Comparison of ENCODE assay signal across 5 cellular contexts in genomic region chr2:27968045-27968444, GRCh38.
DNase-seq lines count a peak whose midpoint lies in the region; ATAC-seq, FAIRE-seq and TF ChIP-seq lines count a peak whose summit lies in the region.
"Not testable (repeated sequence)": the region's sequence is repeated elsewhere in the genome, so short reads cannot be mapped to it uniquely, and the experiment has no call there.

No MANE protein-coding gene starts in this region.

- not testable (repeated sequence) for TF ChIP-seq CTCF in C4-2B (conservative IDR thresholded peaks at IDR 0.05); VCaP (conservative IDR thresholded peaks at IDR 0.05); K562 (IDR thresholded peaks at IDR 0.05 in 2 of 3, conservative IDR thresholded peaks at IDR 0.05 in 1 of 3; ENCODE audit: insufficient read depth in 2 of 3, low read depth in 1 of 3, low read length in 3 of 3); endothelial cell (IDR thresholded peaks at IDR 0.05; ENCODE audit: unreplicated experiment)

- not testable (repeated sequence) for H3K9me3 ChIP-seq in K562 (replicated peaks; ENCODE audit: control insufficient read depth, insufficient read depth, low read depth, low read length)

- DNase-seq in K562 (ENCODE audit: extremely low read depth in 1 of 4, low spot score in 3 of 4); endothelial cell (ENCODE audit: low spot score); stimulated activated naive B cell treated with anti-CD40 and anti-IgM and Interleukin-4, amounts not matched to agents 10 μg/mL and 1 μg/mL and 100 μg/mL, for 72 hours: not testable (repeated sequence)

- H3K4me1 ChIP-seq in K562 (replicated peaks in 1 of 2; ENCODE audit: control insufficient read depth in 2 of 2, insufficient read depth in 2 of 2, low read length in 2 of 2), result not testable (repeated sequence)

- not testable (repeated sequence) for H3K4me1 Mint-ChIP-seq in endothelial cell (ENCODE audit: unreplicated experiment)
- H3K4me1 Mint-ChIP-seq in stimulated activated naive B cell treated with anti-CD40 and anti-IgM and Interleukin-4, amounts not matched to agents 10 μg/mL and 1 μg/mL and 100 μg/mL, for 72 hours, result peaks cover 6 to 11% of the 10 kb centered on the region in 2 donors

- not testable (repeated sequence) for ATAC-seq in K562; stimulated activated naive B cell treated with anti-CD40 and anti-IgM and Interleukin-4, amounts not matched to agents 10 μg/mL and 1 μg/mL and 100 μg/mL, for 72 hours (replicated peaks)

- TF ChIP-seq RAD21 in K562 (CRISPR knock-in tag; conservative IDR thresholded peaks at IDR 0.05 in 1 of 2, IDR thresholded peaks at IDR 0.05 in 1 of 2), result not testable (repeated sequence)

- not testable (repeated sequence) for TF ChIP-seq POLR2A in K562 (conservative IDR thresholded peaks at IDR 0.05)

- H4K20me1 ChIP-seq in K562 (replicated peaks; ENCODE audit: control insufficient read depth, insufficient read depth, low read length), result not testable (repeated sequence)

- H3K9ac ChIP-seq in K562 (ENCODE audit: insufficient read depth in 1 of 2, low read depth in 2 of 2, low read length in 2 of 2), result not testable (repeated sequence)

- 71% methylated on average over 4 of the region's 4 CpGs for WGBS in K562 (ENCODE audit: insufficient coverage, low coverage, missing lambda C conversion rate)

- TF ChIP-seq EP300 in K562 (IDR thresholded peaks at IDR 0.05; ENCODE audit: low read length), result not testable (repeated sequence)

- not testable (repeated sequence) for BruUV-seq in K562 (replicated peaks; lab: Mats Ljungman, UMichigan)

- H3K79me2 ChIP-seq in K562 (ENCODE audit: control insufficient read depth, insufficient read depth, low read length), result not testable (repeated sequence)

- H3K36me3 Mint-ChIP-seq in endothelial cell (ENCODE audit: low read depth, unreplicated experiment), result peaks cover 23% of the 10 kb centered on the region
- H3K36me3 Mint-ChIP-seq in stimulated activated naive B cell treated with anti-CD40 and anti-IgM and Interleukin-4, amounts not matched to agents 10 μg/mL and 1 μg/mL and 100 μg/mL, for 72 hours, result peaks cover 34 to 54% of the 10 kb centered on the region in 2 donors

- H3K4me3 ChIP-seq in K562, result not testable (repeated sequence)

- H3K4me2 ChIP-seq in K562 (ENCODE audit: insufficient read depth, low read length), result not testable (repeated sequence)

- H3K27me3 ChIP-seq in K562 (ENCODE audit: control insufficient read depth in 2 of 2, insufficient read depth in 2 of 2, low read length in 2 of 2), result not testable (repeated sequence)

- peak overlapping the region; percentile 22 for H3K27ac Mint-ChIP-seq in endothelial cell (ENCODE audit: unreplicated experiment)
- peak overlapping the region; percentile 14 for H3K27ac Mint-ChIP-seq in stimulated activated naive B cell treated with anti-CD40 and anti-IgM and Interleukin-4, amounts not matched to agents 10 μg/mL and 1 μg/mL and 100 μg/mL, for 72 hours

- intact Hi-C loops in K562 (cut with micrococcal nuclease), result not testable (repeated sequence)

- H3K9me1 ChIP-seq in K562 (ENCODE audit: control insufficient read depth, insufficient read depth, low read length), result not testable (repeated sequence)

- not testable (repeated sequence) for H3K9me3 Mint-ChIP-seq in endothelial cell (ENCODE audit: unreplicated experiment)
- H3K9me3 Mint-ChIP-seq in stimulated activated naive B cell treated with anti-CD40 and anti-IgM and Interleukin-4, amounts not matched to agents 10 μg/mL and 1 μg/mL and 100 μg/mL, for 72 hours, result peaks cover 17 to 23% of the 10 kb centered on the region in 2 donors

- POLR2A ChIA-PET in K562 (lab: Yijun Ruan, JAX), result not testable (repeated sequence)

- in situ Hi-C loops in K562 (cut with MboI), result not testable (repeated sequence)

- not testable (repeated sequence) for FAIRE-seq in K562 (lab: Jason Lieb, UNC)

- not testable (repeated sequence) for H3K36me3 ChIP-seq in K562 (ENCODE audit: control insufficient read depth, insufficient read depth, low read length)

- H3K27ac ChIP-seq in C4-2B (peak overlapping the region; percentile 81), VCaP (peak overlapping the region; percentile 75)
- H3K27ac ChIP-seq in K562 (ENCODE audit: extremely low read depth, low read depth, low read length), result not testable (repeated sequence)

- H2AFZ ChIP-seq in K562 (ENCODE audit: low read depth, low read length), result not testable (repeated sequence)

- not testable (repeated sequence) for H3K27me3 Mint-ChIP-seq in endothelial cell (ENCODE audit: unreplicated experiment); stimulated activated naive B cell treated with anti-CD40 and anti-IgM and Interleukin-4, amounts not matched to agents 10 μg/mL and 1 μg/mL and 100 μg/mL, for 72 hours

- CTCF ChIA-PET in K562 (lab: Yijun Ruan, JAX; ENCODE audit: low intra/inter-chr PET ratio), result not testable (repeated sequence)

- peak overlapping the region; percentile 43 for H3K4me3 Mint-ChIP-seq in endothelial cell (ENCODE audit: unreplicated experiment)
- H3K4me3 Mint-ChIP-seq in stimulated activated naive B cell treated with anti-CD40 and anti-IgM and Interleukin-4, amounts not matched to agents 10 μg/mL and 1 μg/mL and 100 μg/mL, for 72 hours, result not testable (repeated sequence)

TF ChIP-seq in K562, 482 proteins besides CTCF, POLR2A, EP300 and RAD21:
- TF ChIP-seq CBX1 (IDR thresholded peaks at IDR 0.05; ENCODE audit: low read depth), result peak; percentile 52; the same call in 1 of the 2 replicates
TF ChIP-seq in K562: peak in this region for 1; not testable (repeated sequence) for 481.
